14 cellular contexts compared by ENCODE assay signal in the genomic region with DNA sequence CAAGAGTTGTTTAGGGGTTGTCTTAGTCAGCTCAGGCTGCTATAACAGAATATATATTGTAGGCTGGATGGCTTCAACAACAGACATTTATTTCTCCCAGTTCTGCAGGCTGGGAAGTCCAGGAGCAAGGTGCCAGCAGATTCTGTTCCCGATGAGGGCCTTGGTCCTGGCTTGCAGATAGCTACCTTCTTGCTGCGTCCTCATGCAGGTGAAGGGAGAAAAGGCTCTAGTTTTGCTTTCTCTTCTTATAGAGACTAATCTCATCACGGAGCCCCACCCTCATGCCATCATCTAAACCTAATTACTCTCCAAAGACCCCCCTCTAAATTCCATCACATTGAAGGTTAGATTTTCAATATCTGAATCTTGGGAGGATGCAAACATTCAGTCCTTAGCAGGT.
DNase-seq lines count a peak whose midpoint lies in the region; ATAC-seq, FAIRE-seq and TF ChIP-seq lines count a peak whose summit lies in the region.
"Had no signal": no experiment of that assay in that cellular context is flagged by ENCODE, and none has a peak within 500 bp of the region (broad histone marks: within the 10 kb centered on the region; RNA-seq: fewer than 3 reads in every experiment).

No MANE protein-coding gene starts in this region.

- H3K36me3 ChIP-seq in HepG2 (replicated peaks in 1 of 2; ENCODE audit: control insufficient read depth in 1 of 2, insufficient read depth in 2 of 2, low read length in 2 of 2): no peaks in the 10 kb centered on the region
- H3K36me3 ChIP-seq in right lobe of liver: no peaks in the 10 kb centered on the region
- H3K36me3 ChIP-seq in mucosa of rectum (ENCODE audit: control insufficient read depth in 2 of 2, insufficient read depth in 2 of 2, low read length in 2 of 2): no peaks in the 10 kb centered on the region

- POLR2A ChIA-PET in HepG2 (lab: Yijun Ruan, JAX): interaction anchor here (1.7 to 2.4 kb wide), 9 partner anchors 10 to 340 kb away, joined by 3 to 19 read pairs (median 6); no protein-coding TSS in a partner anchor

- H3K27me3 Mint-ChIP-seq in T-helper 2 cell treated with Interferon-gamma antibody and Interleukin-4, amounts not matched to agents 5 μg/mL and 100 μg/mL, for 36 hours (ENCODE audit: low read depth): no peaks in the 10 kb centered on the region

- H3K4me3 ChIP-seq in HepG2 (replicated peaks in 1 of 3; ENCODE audit: insufficient read depth in 1 of 3, low read depth in 2 of 3, low read length in 3 of 3) (peak overlapping the region in 1 of 3 experiments; percentile 5; a peak in 2 of 6 replicates), right lobe of liver (no peak overlapping the region), mucosa of rectum (ENCODE audit: low read length in 2 of 2) (no peak overlapping the region)

- peak overlapping the region; percentile 73 for H3K4me3 Mint-ChIP-seq in T-helper 2 cell treated with Interferon-gamma antibody and Interleukin-4, amounts not matched to agents 5 μg/mL and 100 μg/mL, for 36 hours

- H3K27ac Mint-ChIP-seq in T-helper 2 cell treated with Interferon-gamma antibody and Interleukin-4, amounts not matched to agents 5 μg/mL and 100 μg/mL, for 36 hours: peak overlapping the region; percentile 92

- H3K9me3 ChIP-seq in HepG2 (ENCODE audit: low read length): no peaks in the 10 kb centered on the region
- no peaks in the 10 kb centered on the region for H3K9me3 ChIP-seq in right lobe of liver
- no peaks in the 10 kb centered on the region for H3K9me3 ChIP-seq in mucosa of rectum (ENCODE audit: control insufficient read depth in 2 of 2, low read length in 2 of 2)

- no peak for TF ChIP-seq RAD21 in HepG2 (CRISPR knock-in tag; IDR thresholded peaks at IDR 0.05)

- peaks cover 68% of the 10 kb centered on the region for H3K4me1 ChIP-seq in HepG2 (ENCODE audit: insufficient read depth, low read length)
- peaks cover 0 to 13% (median 0%) of the 10 kb centered on the region in 4 donors for H3K4me1 ChIP-seq in right lobe of liver
- peaks cover 3 to 13% of the 10 kb centered on the region in 2 donors for H3K4me1 ChIP-seq in mucosa of rectum (ENCODE audit: control insufficient read depth in 2 of 2, insufficient read depth in 2 of 2, low read length in 2 of 2)

- no peaks in the 10 kb centered on the region for H3K36me3 Mint-ChIP-seq in T-helper 2 cell treated with Interferon-gamma antibody and Interleukin-4, amounts not matched to agents 5 μg/mL and 100 μg/mL, for 36 hours (ENCODE audit: low read depth)

- H3K9ac ChIP-seq in HepG2 (ENCODE audit: insufficient read depth, low read depth, low read length) (peak overlapping the region; percentile 78; the same call in 1 of the 2 replicates), mucosa of rectum (ENCODE audit: low read depth in 1 of 2, low read length in 2 of 2) (no peak overlapping the region)

- peaks cover 48% of the 10 kb centered on the region for H3K4me1 Mint-ChIP-seq in T-helper 2 cell treated with Interferon-gamma antibody and Interleukin-4, amounts not matched to agents 5 μg/mL and 100 μg/mL, for 36 hours (ENCODE audit: low read depth)

- FAIRE-seq in HepG2 (lab: Jason Lieb, UNC): no peak
- FAIRE-seq: GM12891 had no signal

- CTCF ChIA-PET in HepG2 (lab: Yijun Ruan, JAX; ENCODE audit: low intra/inter-chr PET ratio, low total read pairs): no interaction called here

- H3K27me3 ChIP-seq in HepG2 (ENCODE audit: control insufficient read depth in 1 of 2, insufficient read depth in 2 of 2, low read length in 2 of 2) (no peaks in the 10 kb centered on the region), right lobe of liver (no peaks in the 10 kb centered on the region), mucosa of rectum (ENCODE audit: control insufficient read depth in 2 of 2, insufficient read depth in 2 of 2, low read length in 2 of 2) (peaks cover 2 to 6% of the 10 kb centered on the region in 2 donors)

- H3K79me2 ChIP-seq in HepG2 (ENCODE audit: insufficient read depth, low read length): peaks cover 2% of the 10 kb centered on the region

- peak overlapping the region; percentile 96 for H3K27ac ChIP-seq in HepG2 (ENCODE audit: extremely low read length, insufficient read depth, low read length)
- no peak overlapping the region for H3K27ac ChIP-seq in right lobe of liver
- peak overlapping the region; percentile 87 to 90 for H3K27ac ChIP-seq in mucosa of rectum (ENCODE audit: low read depth in 2 of 2, low read length in 2 of 2)

- TF ChIP-seq CTCF in HepG2 (CRISPR knock-in tag; IDR thresholded peaks at IDR 0.05) (no peak), right lobe of liver (IDR thresholded peaks at IDR 0.05) (no peak)

- H2AFZ ChIP-seq in HepG2 (ENCODE audit: low read length): no peak overlapping the region

- WGBS in HepG2 (ENCODE audit: low lambda C conversion rate): 74% methylated on average over 3 of the region's 3 CpGs
- 65% methylated on average over 2 of the region's 3 CpGs for WGBS in right lobe of liver (ENCODE audit: insufficient coverage, low coverage, low lambda C conversion rate, missing lambda C conversion rate)

- TF ChIP-seq POLR2A in HepG2 (IDR thresholded peaks at IDR 0.05; ENCODE audit: insufficient read depth in 1 of 2, low read depth in 2 of 2, low read length in 2 of 2): no peak
- no peak for TF ChIP-seq POLR2A in right lobe of liver (IDR thresholded peaks at IDR 0.05)

- in situ Hi-C loops in HepG2 (cut with HindIII; ENCODE audit: extremely low pct_ligation_motif_present, low pct_unique_long_range_greater_than_20kb): loop anchor here (25.0 kb wide), 1 partner anchor 358 kb away; no protein-coding TSS in a partner anchor

- intact Hi-C loops in HepG2 (cut with micrococcal nuclease; ENCODE audit: unreplicated experiment): no loop called here
- intact Hi-C loops in right lobe of liver (cut with DNase I): no loop called here

- no TSS peak for BruUV-seq in HepG2 (replicated peaks; lab: Mats Ljungman, UMichigan)

- H4K20me1 ChIP-seq in HepG2 (ENCODE audit: insufficient read depth, low read length): no peaks in the 10 kb centered on the region

- peaks cover 6% of the 10 kb centered on the region for H3K9me3 Mint-ChIP-seq in T-helper 2 cell treated with Interferon-gamma antibody and Interleukin-4, amounts not matched to agents 5 μg/mL and 100 μg/mL, for 36 hours

- H3K4me2 ChIP-seq in HepG2 (ENCODE audit: low read depth, low read length): peak overlapping the region; percentile 79

- DNase-seq in HepG2 (ENCODE audit: low spot score) (no peak), right lobe of liver (no peak)
- DNase-seq in T-helper 2 cell treated with Interferon-gamma antibody and Interleukin-4, amounts not matched to agents 5 μg/mL and 100 μg/mL, for 36 hours (ENCODE audit: low spot score): no peak
- DNase-seq: amniotic stem cell, hippocampal formation, NCI-H2029 treated with DMSO at 0.1 percent for 48 hours, NCI-H82, Right ventricle myocardium superior had no signal

- TF ChIP-seq EP300 in HepG2 (IDR thresholded peaks at IDR 0.05; ENCODE audit: low read depth in 2 of 2, low read length in 2 of 2) (no peak), HepG2 (CRISPR knock-in tag; IDR thresholded peaks at IDR 0.05; ENCODE audit: borderline replicate concordance) (no peak)

- no peak for ATAC-seq in HepG2
- ATAC-seq in right lobe of liver: no peak
- ATAC-seq in HG03196 (IDR thresholded peaks at IDR 0.05; ENCODE audit: unreplicated experiment): no peak
- ATAC-seq in GM18498 (IDR thresholded peaks at IDR 0.05; ENCODE audit: unreplicated experiment): no peak
- ATAC-seq in HG03378 (IDR thresholded peaks at IDR 0.05; ENCODE audit: unreplicated experiment): no peak
- no peak for ATAC-seq in GM19328 (IDR thresholded peaks at IDR 0.05; ENCODE audit: unreplicated experiment)

TF ChIP-seq in HepG2, 621 proteins besides CTCF, POLR2A, EP300 and RAD21 (continues in another document):
- TF ChIP-seq CBX1 (IDR thresholded peaks at IDR 0.05; ENCODE audit: low read depth): no peak
- TF ChIP-seq XBP1 (CRISPR knock-in tag; IDR thresholded peaks at IDR 0.05): no peak
- TF ChIP-seq ZNF552 (CRISPR knock-in tag; IDR thresholded peaks at IDR 0.05; ENCODE audit: borderline replicate concordance): no peak
- TF ChIP-seq, protein P1, sequence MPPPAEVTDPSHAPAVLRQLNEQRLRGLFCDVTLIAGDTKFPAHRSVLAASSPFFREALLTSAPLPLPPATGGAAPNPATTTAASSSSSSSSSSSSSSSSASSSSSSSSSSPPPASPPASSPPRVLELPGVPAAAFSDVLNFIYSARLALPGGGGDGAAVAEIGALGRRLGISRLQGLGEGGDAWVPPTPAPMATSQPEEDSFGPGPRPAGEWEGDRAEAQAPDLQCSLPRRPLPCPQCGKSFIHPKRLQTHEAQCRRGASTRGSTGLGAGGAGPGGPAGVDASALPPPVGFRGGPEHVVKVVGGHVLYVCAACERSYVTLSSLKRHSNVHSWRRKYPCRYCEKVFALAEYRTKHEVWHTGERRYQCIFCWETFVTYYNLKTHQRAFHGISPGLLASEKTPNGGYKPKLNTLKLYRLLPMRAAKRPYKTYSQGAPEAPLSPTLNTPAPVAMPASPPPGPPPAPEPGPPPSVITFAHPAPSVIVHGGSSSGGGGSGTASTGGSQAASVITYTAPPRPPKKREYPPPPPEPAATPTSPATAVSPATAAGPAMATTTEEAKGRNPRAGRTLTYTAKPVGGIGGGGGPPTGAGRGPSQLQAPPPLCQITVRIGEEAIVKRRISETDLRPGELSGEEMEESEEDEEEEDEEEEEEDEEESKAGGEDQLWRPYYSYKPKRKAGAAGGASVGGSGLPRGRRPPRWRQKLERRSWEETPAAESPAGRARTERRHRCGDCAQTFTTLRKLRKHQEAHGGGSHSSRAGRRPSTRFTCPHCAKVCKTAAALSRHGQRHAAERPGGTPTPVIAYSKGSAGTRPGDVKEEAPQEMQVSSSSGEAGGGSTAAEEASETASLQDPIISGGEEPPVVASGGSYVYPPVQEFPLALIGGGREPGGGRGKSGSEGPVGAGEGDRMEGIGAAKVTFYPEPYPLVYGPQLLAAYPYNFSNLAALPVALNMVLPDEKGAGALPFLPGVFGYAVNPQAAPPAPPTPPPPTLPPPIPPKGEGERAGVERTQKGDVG (CRISPR knock-in tag; IDR thresholded peaks at IDR 0.05; ENCODE audit: borderline replicate concordance): no peak

Comparison
In these comparisons a context has a peak if more than half of its experiments do, and no peak if none do; other contexts are left out.
1. H3K27ac ChIP-seq: peak in HepG2 (single experiment) and mucosa of rectum (2 of 2); none in right lobe of liver (0 of 3).